ENCODE assay signal across 8 cellular contexts in genomic region chr19:14072535-14073231, GRCh38. TPM values are rescaled to one million over a fixed set of nuclear protein-coding genes. Genes with fewer than 3 reads are reported as not detected.
DNase-seq lines count a peak whose midpoint lies in the region; TF ChIP-seq lines count a peak whose summit lies in the region.

Gene MISP3 (plus strand): TSS chr19:14072786. CDS start chr19:14073310, 524 bp downstream.

- H3K4me1 ChIP-seq in esophagus muscularis mucosa, result peaks cover 25 to 45% (median 43%) of the 10 kb centered on the region in 4 donors

- 0% methylated on average over 7 of the region's 49 CpGs for WGBS in esophagus muscularis mucosa

- H3K36me3 Mint-ChIP-seq in activated CD4-positive, alpha-beta memory T cell treated with anti-CD3 and anti-CD28 coated beads for 36 hours, result no peaks in the 10 kb centered on the region
- no peaks in the 10 kb centered on the region for H3K36me3 Mint-ChIP-seq in nephron progenitor cell (ENCODE audit: low read depth)

- POLR2A ChIA-PET in activated CD4-positive, alpha-beta memory T cell treated with anti-CD3 and anti-CD28 coated beads for 36 hours (lab: Charles Lee), result interaction anchor here (1.0 to 1.6 kb wide), 2 partner anchors 64 to 192 kb away, joined by 3 read pairs; partner anchors contain the start of gene ASF1B

- no peaks in the 10 kb centered on the region for H3K27me3 Mint-ChIP-seq in activated CD4-positive, alpha-beta memory T cell treated with anti-CD3 and anti-CD28 coated beads for 36 hours
- peaks cover 56% of the 10 kb centered on the region for H3K27me3 Mint-ChIP-seq in nephron progenitor cell (ENCODE audit: low read depth, poor library complexity)

- DNase-seq in NCI-H1436 (lab: John Stamatoyannopoulos, UW) (peak; percentile 27), NCI-H1436 treated with DMSO at 0.1 percent for 48 hours (lab: John Stamatoyannopoulos, UW) (no peak), esophagus muscularis mucosa (ENCODE audit: extremely low spot score) (no peak), nephron progenitor cell (peak; percentile 37), AG08395 (ENCODE audit: low spot score) (no peak), HPDE6-E6E7 (ENCODE audit: extremely low spot score) (no peak)
- peak; percentile 58 for DNase-seq in activated CD4-positive, alpha-beta memory T cell treated with anti-CD3 and anti-CD28 coated beads for 36 hours

- H3K4me1 Mint-ChIP-seq in activated CD4-positive, alpha-beta memory T cell treated with anti-CD3 and anti-CD28 coated beads for 36 hours (ENCODE audit: low read depth), result peaks cover 13% of the 10 kb centered on the region
- peaks cover 14% of the 10 kb centered on the region for H3K4me1 Mint-ChIP-seq in nephron progenitor cell

- intact Hi-C loops in activated CD4-positive, alpha-beta memory T cell treated with anti-CD3 and anti-CD28 coated beads for 36 hours (cut with micrococcal nuclease), result loop anchor here (1.0 to 10.0 kb wide), 3 partner anchors 120 to 478 kb away; partner anchors contain the start of gene DCAF15
- intact Hi-C loops in esophagus muscularis mucosa (cut with DNase I), result loop anchor here (1.0 to 10.0 kb wide), 4 partner anchors 46 to 288 kb away; partner anchors contain the start of gene ASF1B

- H3K27ac ChIP-seq in KOPT-K1 (ENCODE audit: low read depth, low read length, poor library complexity, severe bottlenecking) (peak within 1 kb of the TSS; percentile 20), esophagus muscularis mucosa (replicated peaks in 1 of 4) (peak within 1 kb of the TSS; percentile 86 to 94 (median 89))

- no peak within 1 kb of the TSS for H3K27ac Mint-ChIP-seq in activated CD4-positive, alpha-beta memory T cell treated with anti-CD3 and anti-CD28 coated beads for 36 hours
- no peak within 1 kb of the TSS for H3K27ac Mint-ChIP-seq in nephron progenitor cell

- H3K36me3 ChIP-seq in KOPT-K1 (ENCODE audit: insufficient read depth, low read length) (no peaks in the 10 kb centered on the region), esophagus muscularis mucosa (no peaks in the 10 kb centered on the region)

- TF ChIP-seq CTCF in esophagus muscularis mucosa (IDR thresholded peaks at IDR 0.05) (no peak), nephron progenitor cell (IDR thresholded peaks at IDR 0.05) (no peak)

- TF ChIP-seq EP300 in esophagus muscularis mucosa (IDR thresholded peaks at IDR 0.05), result no peak

- CTCF ChIA-PET in activated CD4-positive, alpha-beta memory T cell treated with anti-CD3 and anti-CD28 coated beads for 36 hours (lab: Charles Lee), result interaction anchor here (0.6 to 6.9 kb wide), 36 partner anchors 8 to 325 kb away, joined by 3 to 83 read pairs (median 4); partner anchors contain the start of genes ASF1B, IL27RA and PALM3

- H3K4me3 ChIP-seq in esophagus muscularis mucosa, result peak within 1 kb of the TSS; percentile 64 to 81 (median 75)

- H3K4me3 Mint-ChIP-seq in activated CD4-positive, alpha-beta memory T cell treated with anti-CD3 and anti-CD28 coated beads for 36 hours, result peak within 1 kb of the TSS; percentile 95
- peak within 1 kb of the TSS; percentile 96 for H3K4me3 Mint-ChIP-seq in nephron progenitor cell

- no peaks in the 10 kb centered on the region for H3K9me3 Mint-ChIP-seq in activated CD4-positive, alpha-beta memory T cell treated with anti-CD3 and anti-CD28 coated beads for 36 hours
- no peaks in the 10 kb centered on the region for H3K9me3 Mint-ChIP-seq in nephron progenitor cell

- no peaks in the 10 kb centered on the region for H3K9me3 ChIP-seq in KOPT-K1 (ENCODE audit: insufficient read depth, low read length, poor library complexity, severe bottlenecking)
- H3K9me3 ChIP-seq in esophagus muscularis mucosa, result no peaks in the 10 kb centered on the region

- no peak for TF ChIP-seq POLR2A in esophagus muscularis mucosa (IDR thresholded peaks at IDR 0.05; ENCODE audit: low read depth)

- H3K27me3 ChIP-seq in esophagus muscularis mucosa, result no peaks in the 10 kb centered on the region

RNA-seq across cellular contexts. Expression of gene MISP3, which starts in this region (rescaled TPM):
- 1 to 10 TPM; 2.4 to 2.5 TPM for total RNA-seq in activated CD4-positive, alpha-beta memory T cell treated with anti-CD3 and anti-CD28 coated beads for 36 hours
- 10 to 100 TPM in 1 of 4 donors, 1 to 10 TPM in 3; 1.5 to 11.1 (median 7.6) TPM for total RNA-seq in esophagus muscularis mucosa

Comparison
In these comparisons a context has a peak if more than half of its experiments do, and no peak if none do; other contexts are left out.
1. DNase-seq: peak in NCI-H1436 (single experiment), activated CD4-positive, alpha-beta memory T cell treated with anti-CD3 and anti-CD28 coated beads for 36 hours (single experiment) and nephron progenitor cell (single experiment); none in NCI-H1436 treated with DMSO at 0.1 percent for 48 hours (single experiment), esophagus muscularis mucosa (single experiment), AG08395 (single experiment) and HPDE6-E6E7 (single experiment).